17 cellular contexts compared by ENCODE assay signal in genomic region chr1:55965981-55966461, GRCh38.
DNase-seq lines count a peak whose midpoint lies in the region; ATAC-seq, FAIRE-seq and TF ChIP-seq lines count a peak whose summit lies in the region.
"Had no signal": no experiment of that assay in that cellular context is flagged by ENCODE, and none has a peak within 500 bp of the region (broad histone marks: within the 10 kb centered on the region; RNA-seq: fewer than 3 reads in every experiment).

No MANE protein-coding gene starts in this region.

- H3K4me3 Mint-ChIP-seq in natural killer cell treated with Interleukin-12 subunit alpha and Interleukin-12 subunit beta and Interleukin-15 and Interleukin-18, amount 100 ng/mL, for 72 hours, result no peak overlapping the region
- H3K4me3 Mint-ChIP-seq: activated naive CD8-positive, alpha-beta T cell; activated T-cell treated with anti-CD3 and anti-CD28 coated beads, Interleukin-2, amount 50 U/mL, for 24 hours; stimulated activated memory B cell treated with anti-CD40 and anti-IgM and Interleukin-4, amounts not matched to agents 10 μg/mL and 1 μg/mL and 100 μg/mL, for 72 hours had no signal

- H3K4me3 ChIP-seq in AG04450 (ENCODE audit: low read depth, low read length) (no peak overlapping the region), bronchial epithelial cell (ENCODE audit: low read depth, low read length) (no peak overlapping the region), aorta (ENCODE audit: low read length in 2 of 2) (no peak overlapping the region)
- H3K4me3 ChIP-seq: GM12878, ovary, SJSA1, transverse colon had no signal

- H3K27ac ChIP-seq in AG04450 (ENCODE audit: low read depth, low read length) (no peak overlapping the region), aorta (ENCODE audit: low read depth in 1 of 2, low read length in 2 of 2) (peak overlapping the region in 1 of 2 donors; percentile 28)
- H3K27ac ChIP-seq: ovary, SJSA1, transverse colon had no signal

- 58 to 67% methylated on average over 5 of the region's 5 CpGs for WGBS in aorta, 2 donors

- DNase-seq in AG04450 (ENCODE audit: low read depth, low spot score) (peak; percentile 20), M059J (ENCODE audit: low read depth) (peak; percentile 81), bronchial epithelial cell (ENCODE audit: low read depth) (peak; percentile 67), myocyte (ENCODE audit: low read depth) (peak; percentile 36), SIG-M5 (lab: John Stamatoyannopoulos, UW) (no peak), aorta (no peak)
- no peak for DNase-seq in natural killer cell treated with Interleukin-12 subunit alpha and Interleukin-12 subunit beta and Interleukin-15 and Interleukin-18, amount 100 ng/mL, for 72 hours (ENCODE audit: low spot score)
- DNase-seq: activated T-cell treated with anti-CD3 and anti-CD28 coated beads, Interleukin-2, amount 50 U/mL, for 24 hours; HCEC 1CT; NCI-H345; ovary; transverse colon had no signal

- TF ChIP-seq CTCF in AG04450 (IDR thresholded peaks at IDR 0.05; ENCODE audit: low read depth, low read length) (no peak), bronchial epithelial cell (IDR thresholded peaks at IDR 0.05; ENCODE audit: insufficient read depth, low read length, severe bottlenecking) (no peak)

- peaks cover 5% of the 10 kb centered on the region for H3K9me3 Mint-ChIP-seq in natural killer cell treated with Interleukin-12 subunit alpha and Interleukin-12 subunit beta and Interleukin-15 and Interleukin-18, amount 100 ng/mL, for 72 hours
- H3K9me3 Mint-ChIP-seq: activated T-cell treated with anti-CD3 and anti-CD28 coated beads, Interleukin-2, amount 50 U/mL, for 24 hours had no signal

- no peaks in the 10 kb centered on the region for H3K9me3 ChIP-seq in AG04450 (ENCODE audit: control insufficient read depth, insufficient read depth, low read length)
- H3K9me3 ChIP-seq in aorta (ENCODE audit: control insufficient read depth, low read length), result no peaks in the 10 kb centered on the region
- H3K9me3 ChIP-seq: ovary, SJSA1, transverse colon had no signal

- H3K27ac Mint-ChIP-seq in natural killer cell treated with Interleukin-12 subunit alpha and Interleukin-12 subunit beta and Interleukin-15 and Interleukin-18, amount 100 ng/mL, for 72 hours, result no peak overlapping the region
- H3K27ac Mint-ChIP-seq: activated naive CD8-positive, alpha-beta T cell; activated T-cell treated with anti-CD3 and anti-CD28 coated beads, Interleukin-2, amount 50 U/mL, for 24 hours; stimulated activated memory B cell treated with anti-CD40 and anti-IgM and Interleukin-4, amounts not matched to agents 10 μg/mL and 1 μg/mL and 100 μg/mL, for 72 hours had no signal

- H3K4me1 ChIP-seq in aorta (ENCODE audit: control insufficient read depth in 1 of 2, insufficient read depth in 2 of 2, low read length in 2 of 2), result peaks cover 0 to 3% of the 10 kb centered on the region in 2 donors
- H3K4me1 ChIP-seq: transverse colon had no signal

- CTCF ChIA-PET in AG04450 (lab: Charles Lee), result no interaction called here

- no peaks in the 10 kb centered on the region for H3K36me3 ChIP-seq in bronchial epithelial cell (ENCODE audit: control insufficient read depth, insufficient read depth, low read length)
- no peaks in the 10 kb centered on the region for H3K36me3 ChIP-seq in aorta (ENCODE audit: control insufficient read depth in 1 of 2, insufficient read depth in 2 of 2, low read length in 1 of 2)
- H3K36me3 ChIP-seq: ovary, SJSA1, transverse colon had no signal

- POLR2A ChIA-PET in AG04450 (lab: Yijun Ruan, JAX), result no interaction called here

- H3K36me3 Mint-ChIP-seq in natural killer cell treated with Interleukin-12 subunit alpha and Interleukin-12 subunit beta and Interleukin-15 and Interleukin-18, amount 100 ng/mL, for 72 hours, result no peaks in the 10 kb centered on the region
- H3K36me3 Mint-ChIP-seq: activated naive CD8-positive, alpha-beta T cell; stimulated activated memory B cell treated with anti-CD40 and anti-IgM and Interleukin-4, amounts not matched to agents 10 μg/mL and 1 μg/mL and 100 μg/mL, for 72 hours had no signal

- no peak for ATAC-seq in natural killer cell treated with Interleukin-12 subunit alpha and Interleukin-12 subunit beta and Interleukin-15 and Interleukin-18, amount 100 ng/mL, for 72 hours
- no peak for ATAC-seq in aorta (ENCODE audit: low FRiP score)
- ATAC-seq in HG03432 (IDR thresholded peaks at IDR 0.05; ENCODE audit: unreplicated experiment), result no peak
- ATAC-seq: GM12878; stimulated activated memory B cell treated with anti-CD40 and anti-IgM and Interleukin-4, amounts not matched to agents 10 μg/mL and 1 μg/mL and 100 μg/mL, for 72 hours had no signal

- H3K27me3 ChIP-seq in AG04450 (ENCODE audit: control insufficient read depth, insufficient read depth, low read length), result no peaks in the 10 kb centered on the region
- H3K27me3 ChIP-seq in bronchial epithelial cell (ENCODE audit: control insufficient read depth, insufficient read depth, low read length), result no peaks in the 10 kb centered on the region
- H3K27me3 ChIP-seq in aorta (ENCODE audit: control insufficient read depth in 1 of 2, insufficient read depth in 2 of 2, low read length in 1 of 2), result no peaks in the 10 kb centered on the region
- H3K27me3 ChIP-seq: ovary, SJSA1, transverse colon had no signal

- H3K4me1 Mint-ChIP-seq in natural killer cell treated with Interleukin-12 subunit alpha and Interleukin-12 subunit beta and Interleukin-15 and Interleukin-18, amount 100 ng/mL, for 72 hours (ENCODE audit: low read depth in 2 of 2), result no peaks in the 10 kb centered on the region
- H3K4me1 Mint-ChIP-seq: stimulated activated memory B cell treated with anti-CD40 and anti-IgM and Interleukin-4, amounts not matched to agents 10 μg/mL and 1 μg/mL and 100 μg/mL, for 72 hours had no signal

- intact Hi-C loops in aorta (cut with DNase I), result no loop called here

- H3K27me3 Mint-ChIP-seq in natural killer cell treated with Interleukin-12 subunit alpha and Interleukin-12 subunit beta and Interleukin-15 and Interleukin-18, amount 100 ng/mL, for 72 hours, result peaks cover 16 to 37% of the 10 kb centered on the region in 2 donors

- no peak for FAIRE-seq in bronchial epithelial cell (lab: Jason Lieb, UNC)
- FAIRE-seq: GM12878 had no signal

Comparison
In these comparisons a context has a peak if more than half of its experiments do, and no peak if none do; other contexts are left out.
1. DNase-seq: peak in AG04450 (single experiment), M059J (single experiment), bronchial epithelial cell (single experiment) and myocyte (single experiment); none in SIG-M5 (single experiment), natural killer cell treated with Interleukin-12 subunit alpha and Interleukin-12 subunit beta and Interleukin-15 and Interleukin-18, amount 100 ng/mL, for 72 hours (single experiment) and aorta (0 of 2).